In the genomic region with DNA sequence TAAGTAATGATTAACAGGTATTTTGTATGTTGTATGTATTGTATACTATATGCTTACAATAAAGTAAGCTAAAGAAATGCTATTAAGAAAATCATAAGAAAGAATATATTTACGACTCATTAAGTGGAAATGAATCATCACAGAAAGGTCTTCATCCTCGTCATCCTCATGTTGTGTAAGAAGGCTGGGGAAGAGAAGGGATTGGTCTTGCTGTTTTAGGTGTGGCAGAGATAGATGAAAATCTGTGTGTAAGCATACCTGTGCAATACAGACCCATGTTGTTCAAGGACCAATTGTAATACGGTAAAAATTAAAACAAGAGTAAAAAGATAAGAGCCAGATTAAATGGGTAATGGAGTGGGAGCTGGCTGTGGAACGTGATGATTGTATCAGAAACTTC, we compare ENCODE assay signal across 27 cellular contexts.
"Had no signal": no experiment of that assay in that cellular context is flagged by ENCODE, and none has a peak within 500 bp of the region (broad histone marks: within the 10 kb centered on the region; RNA-seq: fewer than 3 reads in every experiment).

No MANE protein-coding gene starts in this region.

- FAIRE-seq: astrocyte, frontal cortex, islet of Langerhans, TTC549 had no signal

- H3K9me3 Mint-ChIP-seq: activated CD4-positive, alpha-beta memory T cell treated with anti-CD3 and anti-CD28 coated beads for 36 hours; activated naive CD4-positive, alpha-beta T cell treated with anti-CD3 and anti-CD28 coated beads, Interleukin-2, amount 10 ng/mL, durations not matched to agents 7 days and 5 days; activated naive CD8-positive, alpha-beta T cell treated with anti-CD3 and anti-CD28 coated beads, Interleukin-2, amount 10 ng/mL, durations not matched to agents 7 days and 5 days; activated T-helper 1 cell treated with anti-CD3 and anti-CD28 coated beads, Interleukin-12 subunit alpha, Interleukin-12 subunit beta, Interleukin-2, Interleukin-4 antibody, amounts not matched to agents 30 ng/mL and 10 ng/mL and 1 ng/mL, durations not matched to agents 14 hours and 24 hours and 36 hours; natural killer cell treated with Interleukin-12 subunit alpha and Interleukin-12 subunit beta and Interleukin-15 and Interleukin-18, amount 100 ng/mL, for 72 hours; stimulated activated memory B cell treated with anti-CD40 and anti-IgM and Interleukin-4, amounts not matched to agents 10 μg/mL and 1 μg/mL and 100 μg/mL, for 72 hours; stimulated activated naive CD8-positive, alpha-beta T cell treated with anti-CD3 and anti-CD28 coated beads, Interleukin-15, amount 100 ng/mL, for 72 hours had no signal

- ATAC-seq: mucosa of descending colon; natural killer cell treated with Interleukin-12 subunit alpha and Interleukin-12 subunit beta and Interleukin-15 and Interleukin-18, amount 100 ng/mL, for 72 hours; right lobe of liver; stimulated activated memory B cell treated with anti-CD40 and anti-IgM and Interleukin-4, amounts not matched to agents 10 μg/mL and 1 μg/mL and 100 μg/mL, for 72 hours; stimulated activated naive CD8-positive, alpha-beta T cell treated with anti-CD3 and anti-CD28 coated beads, Interleukin-15, amount 100 ng/mL, for 72 hours had no signal

- DNase-seq: activated CD4-positive, alpha-beta memory T cell treated with anti-CD3 and anti-CD28 coated beads for 36 hours; activated CD4-positive, alpha-beta T cell treated with anti-CD3 and anti-CD28 coated beads for 48 hours; activated CD8-positive, alpha-beta memory T cell treated with anti-CD3 and anti-CD28 coated beads, Interleukin-2, amount 50 U/mL, for 4 hours; activated effector memory CD4-positive, alpha-beta T cell treated with anti-CD3 and anti-CD28 coated beads, Interleukin-2, amount 50 U/mL, for 16 hours; activated naive CD4-positive, alpha-beta T cell treated with anti-CD3 and anti-CD28 coated beads, Interleukin-2, amount 10 ng/mL, durations not matched to agents 7 days and 5 days; activated naive CD8-positive, alpha-beta T cell treated with anti-CD3 and anti-CD28 coated beads, Interleukin-2, amount 10 ng/mL, durations not matched to agents 7 days and 5 days; activated T-cell treated with anti-CD3 and anti-CD28 coated beads, Interleukin-2, amount 50 U/mL, for 1 hour; amniotic stem cell; brain microvascular endothelial cell; central memory CD4-positive, alpha-beta T cell; left ventricle myocardium inferior; mucosa of descending colon; right lobe of liver; stimulated activated CD4-positive, alpha-beta T cell treated with anti-CD3 and anti-CD28 coated beads, Interleukin-4, amount 100 ng/mL, for 4 hours; stimulated activated CD8-positive, alpha-beta memory T cell treated with anti-CD3 and anti-CD28 coated beads, Interleukin-4, amount 100 ng/mL, for 48 hours; stimulated activated naive CD8-positive, alpha-beta T cell treated with anti-CD3 and anti-CD28 coated beads, Interleukin-15, amount 100 ng/mL, for 72 hours; tibial artery had no signal

- H3K27ac Mint-ChIP-seq: activated CD4-positive, alpha-beta memory T cell treated with anti-CD3 and anti-CD28 coated beads for 36 hours; activated naive CD4-positive, alpha-beta T cell treated with anti-CD3 and anti-CD28 coated beads, Interleukin-2, amount 10 ng/mL, durations not matched to agents 7 days and 5 days; activated naive CD8-positive, alpha-beta T cell treated with anti-CD3 and anti-CD28 coated beads, Interleukin-2, amount 10 ng/mL, durations not matched to agents 7 days and 5 days; activated T-helper 1 cell treated with anti-CD3 and anti-CD28 coated beads, Interleukin-12 subunit alpha, Interleukin-12 subunit beta, Interleukin-2, Interleukin-4 antibody, amounts not matched to agents 30 ng/mL and 10 ng/mL and 1 ng/mL, durations not matched to agents 14 hours and 24 hours and 36 hours; natural killer cell treated with Interleukin-12 subunit alpha and Interleukin-12 subunit beta and Interleukin-15 and Interleukin-18, amount 100 ng/mL, for 72 hours; stimulated activated memory B cell treated with anti-CD40 and anti-IgM and Interleukin-4, amounts not matched to agents 10 μg/mL and 1 μg/mL and 100 μg/mL, for 72 hours; stimulated activated naive CD8-positive, alpha-beta T cell treated with anti-CD3 and anti-CD28 coated beads, Interleukin-15, amount 100 ng/mL, for 72 hours had no signal

- H3K27ac ChIP-seq: brain microvascular endothelial cell, esophagus muscularis mucosa, left ventricle myocardium inferior, right lobe of liver, tibial artery, VCaP had no signal

- H3K4me3 ChIP-seq: esophagus muscularis mucosa, left ventricle myocardium inferior, lung, mucosa of descending colon, right lobe of liver, tibial artery had no signal

- H3K4me3 Mint-ChIP-seq: activated CD4-positive, alpha-beta memory T cell treated with anti-CD3 and anti-CD28 coated beads for 36 hours; activated naive CD4-positive, alpha-beta T cell treated with anti-CD3 and anti-CD28 coated beads, Interleukin-2, amount 10 ng/mL, durations not matched to agents 7 days and 5 days; activated naive CD8-positive, alpha-beta T cell treated with anti-CD3 and anti-CD28 coated beads, Interleukin-2, amount 10 ng/mL, durations not matched to agents 7 days and 5 days; activated T-helper 1 cell treated with anti-CD3 and anti-CD28 coated beads, Interleukin-12 subunit alpha, Interleukin-12 subunit beta, Interleukin-2, Interleukin-4 antibody, amounts not matched to agents 30 ng/mL and 10 ng/mL and 1 ng/mL, durations not matched to agents 14 hours and 24 hours and 36 hours; natural killer cell treated with Interleukin-12 subunit alpha and Interleukin-12 subunit beta and Interleukin-15 and Interleukin-18, amount 100 ng/mL, for 72 hours; stimulated activated memory B cell treated with anti-CD40 and anti-IgM and Interleukin-4, amounts not matched to agents 10 μg/mL and 1 μg/mL and 100 μg/mL, for 72 hours; stimulated activated naive CD8-positive, alpha-beta T cell treated with anti-CD3 and anti-CD28 coated beads, Interleukin-15, amount 100 ng/mL, for 72 hours had no signal

- H3K4me1 Mint-ChIP-seq: activated naive CD4-positive, alpha-beta T cell treated with anti-CD3 and anti-CD28 coated beads, Interleukin-2, amount 10 ng/mL, durations not matched to agents 7 days and 5 days; activated naive CD8-positive, alpha-beta T cell treated with anti-CD3 and anti-CD28 coated beads, Interleukin-2, amount 10 ng/mL, durations not matched to agents 7 days and 5 days; stimulated activated memory B cell treated with anti-CD40 and anti-IgM and Interleukin-4, amounts not matched to agents 10 μg/mL and 1 μg/mL and 100 μg/mL, for 72 hours; stimulated activated naive CD8-positive, alpha-beta T cell treated with anti-CD3 and anti-CD28 coated beads, Interleukin-15, amount 100 ng/mL, for 72 hours had no signal

- H3K4me1 ChIP-seq: esophagus muscularis mucosa, left ventricle myocardium inferior, right lobe of liver, tibial artery had no signal

- H3K9me3 ChIP-seq: esophagus muscularis mucosa, left ventricle myocardium inferior, mucosa of descending colon, right lobe of liver, tibial artery had no signal

- H3K27me3 ChIP-seq: brain microvascular endothelial cell, esophagus muscularis mucosa, right lobe of liver, tibial artery had no signal

- H3K27me3 Mint-ChIP-seq: activated CD4-positive, alpha-beta memory T cell treated with anti-CD3 and anti-CD28 coated beads for 36 hours; activated naive CD4-positive, alpha-beta T cell treated with anti-CD3 and anti-CD28 coated beads, Interleukin-2, amount 10 ng/mL, durations not matched to agents 7 days and 5 days; activated naive CD8-positive, alpha-beta T cell treated with anti-CD3 and anti-CD28 coated beads, Interleukin-2, amount 10 ng/mL, durations not matched to agents 7 days and 5 days; natural killer cell treated with Interleukin-12 subunit alpha and Interleukin-12 subunit beta and Interleukin-15 and Interleukin-18, amount 100 ng/mL, for 72 hours; stimulated activated memory B cell treated with anti-CD40 and anti-IgM and Interleukin-4, amounts not matched to agents 10 μg/mL and 1 μg/mL and 100 μg/mL, for 72 hours; stimulated activated naive CD8-positive, alpha-beta T cell treated with anti-CD3 and anti-CD28 coated beads, Interleukin-15, amount 100 ng/mL, for 72 hours had no signal
